1 cellular context compared by ENCODE assay signal in genomic region chr19:13841339-13842293, GRCh38.
TF ChIP-seq lines count a peak whose summit lies in the region.

No MANE protein-coding gene starts in this region.

TF ChIP-seq in GM23338, 12 proteins besides CTCF, POLR2A, EP300 and RAD21 (continued from another document):
- TF ChIP-seq ZNF462 (CRISPR knock-in tag; IDR thresholded peaks at IDR 0.05), result no peak
- TF ChIP-seq ZNF331 (CRISPR knock-in tag; IDR thresholded peaks at IDR 0.05; ENCODE audit: low read depth), result no peak
- TF ChIP-seq EZH2phosphoT487 (IDR thresholded peaks at IDR 0.05; ENCODE audit: unreplicated experiment), result no peak
- TF ChIP-seq CREB1 (CRISPR knock-in tag; IDR thresholded peaks at IDR 0.05; ENCODE audit: low read depth), result no peak
- no peak for TF ChIP-seq POLR2AphosphoS5 (IDR thresholded peaks at IDR 0.05; ENCODE audit: low read depth)
- no peak for TF ChIP-seq JUNB (IDR thresholded peaks at IDR 0.05; ENCODE audit: unreplicated experiment)
- TF ChIP-seq ETS1 (IDR thresholded peaks at IDR 0.05), result no peak
- TF ChIP-seq EZH2 (IDR thresholded peaks at IDR 0.05; ENCODE audit: low read depth, unreplicated experiment), result no peak
- TF ChIP-seq REST (IDR thresholded peaks at IDR 0.05; ENCODE audit: unreplicated experiment), result no peak
- no peak for TF ChIP-seq ZNF114 (CRISPR knock-in tag; IDR thresholded peaks at IDR 0.05)
- TF ChIP-seq NANOG (IDR thresholded peaks at IDR 0.05; ENCODE audit: borderline replicate concordance), result no peak
TF ChIP-seq in GM23338: peak in this region for 0.
